13 cellular contexts compared by ENCODE assay signal in the genomic region with DNA sequence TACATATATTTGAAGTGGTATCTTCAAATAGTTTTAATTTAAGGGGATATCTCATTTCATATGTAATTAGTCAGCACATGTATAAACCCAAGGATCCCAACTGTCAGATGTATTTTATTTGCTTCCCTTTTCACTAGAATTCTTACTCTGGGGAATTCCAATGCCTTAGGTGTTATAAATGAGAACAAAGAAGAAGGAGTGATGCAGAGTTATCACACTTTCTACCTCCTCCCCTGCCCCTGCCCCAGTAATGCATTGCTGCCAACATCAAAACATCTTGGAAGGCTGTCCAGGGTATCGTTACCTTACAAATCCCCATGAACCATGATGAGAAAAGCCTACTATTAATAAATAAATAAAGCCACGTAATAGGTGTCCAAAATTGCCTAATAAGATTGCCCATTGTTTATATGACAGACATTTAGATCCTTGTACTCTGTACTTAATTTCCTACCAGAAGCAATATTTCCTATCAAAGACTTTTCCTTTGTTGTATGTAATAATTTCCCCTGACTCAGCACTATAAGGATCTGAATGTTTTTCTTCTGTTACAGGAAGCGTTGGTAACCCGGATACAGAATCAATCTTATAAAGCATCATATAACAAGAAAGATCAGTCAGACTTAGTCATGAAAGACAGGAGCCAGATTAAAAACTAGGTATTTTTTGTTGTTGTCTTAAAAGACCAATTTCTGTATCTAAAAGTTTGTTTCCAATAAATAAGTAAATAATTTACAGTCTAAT. TPM values are rescaled to one million over a fixed set of nuclear protein-coding genes. Genes with fewer than 3 reads are reported as not detected.
A peak's percentile ranks its signal among the peaks of the same experiment; 100 is the strongest.
DNase-seq lines count a peak whose midpoint lies in the region; ATAC-seq, FAIRE-seq and TF ChIP-seq lines count a peak whose summit lies in the region.
"Had no signal": no experiment of that assay in that cellular context is flagged by ENCODE, and none has a peak within 500 bp of the region (broad histone marks: within the 10 kb centered on the region; RNA-seq: fewer than 3 reads in every experiment).

No MANE protein-coding gene starts in this region.

- CTCF ChIA-PET in CD4-positive, alpha-beta T cell (lab: Charles Lee), result no interaction called here
- CTCF ChIA-PET in GM12878 (lab: Yijun Ruan, JAX), result interaction anchor here (0.5 to 1.2 kb wide), 3 partner anchors 10 to 421 kb away, joined by 3 to 6 read pairs (median 3); no protein-coding TSS in a partner anchor

- H3K79me2 ChIP-seq in GM12878 (ENCODE audit: control insufficient read depth, insufficient read depth, low read length), result peaks cover 37% of the 10 kb centered on the region

- H3K9me3 Mint-ChIP-seq in CD4-positive, alpha-beta T cell, result no peaks in the 10 kb centered on the region
- no peaks in the 10 kb centered on the region for H3K9me3 Mint-ChIP-seq in memory B cell

- peaks cover 0 to 4% of the 10 kb centered on the region in 2 experiments; a peak in 2 of 4 replicates for H3K36me3 ChIP-seq in GM12878 (ENCODE audit: control insufficient read depth in 2 of 2, insufficient read depth in 2 of 2, low read length in 1 of 2)
- H3K36me3 ChIP-seq: cardiac muscle cell, transverse colon had no signal

- BruUV-seq in GM12878 (replicated peaks; lab: Mats Ljungman, UMichigan), result no TSS peak

- in situ Hi-C loops in GM12878 (cut with MboI), result no loop called here

- RAD21 ChIA-PET in GM12878 (lab: Charles Lee; ENCODE audit: unreplicated experiment), result interaction anchor here (1.3 to 4.7 kb wide), 8 partner anchors 9 to 424 kb away, joined by 4 to 86 read pairs (median 12); no protein-coding TSS in a partner anchor

- H3K4me2 ChIP-seq in GM12878 (ENCODE audit: control insufficient read depth, insufficient read depth), result no peak overlapping the region

- H3K9me3 ChIP-seq in CD4-positive, alpha-beta T cell (ENCODE audit: control insufficient read depth, low read length), result no peaks in the 10 kb centered on the region
- H3K9me3 ChIP-seq in GM12878 (replicated peaks; ENCODE audit: control insufficient read depth, insufficient read depth, low read length), result peaks cover 3% of the 10 kb centered on the region; the same call in 2 of the 3 replicates
- H3K9me3 ChIP-seq: transverse colon had no signal

- peak overlapping the region; percentile 21 for H3K4me3 Mint-ChIP-seq in CD4-positive, alpha-beta T cell
- no peak overlapping the region for H3K4me3 Mint-ChIP-seq in memory B cell

- FAIRE-seq in GM12878 (lab: Jason Lieb, UNC) (no peak), H54 (lab: Jason Lieb, UNC) (no peak)
- FAIRE-seq: D721Med had no signal

- H3K4me1 ChIP-seq in GM12878 (ENCODE audit: control insufficient read depth, insufficient read depth, low read length), result peaks cover 40% of the 10 kb centered on the region

- intact Hi-C loops in CD4-positive, alpha-beta T cell (cut with DNase I, micrococcal nuclease), result loop anchor here in 1 of 2 experiments (2.0 to 5.0 kb wide), 3 partner anchors 39 to 77 kb away; a partner anchor contains a TSS
- intact Hi-C loops in GM12878 (cut with micrococcal nuclease; ENCODE audit: unreplicated experiment) (loop anchor here (2.0 to 10.0 kb wide), 3 partner anchors 27 to 425 kb away; a partner anchor contains a TSS), Right ventricle myocardium inferior (cut with DNase I) (loop anchor here (5.0 kb wide), 1 partner anchor 37 kb away; a partner anchor contains a TSS)

- no peak for DNase-seq in CD4-positive, alpha-beta T cell
- DNase-seq in M059J (ENCODE audit: low read depth) (peak; percentile 77), GM12878 (ENCODE audit: low read depth, low spot score) (no peak), memory B cell (ENCODE audit: low spot score in 2 of 2) (no peak), H54 (ENCODE audit: insufficient read length, low spot score) (no peak), Right ventricle myocardium inferior (ENCODE audit: missing footprints) (no peak)
- DNase-seq: hypothalamus, transverse colon had no signal

- no peak overlapping the region for H3K4me3 ChIP-seq in GM12878
- H3K4me3 ChIP-seq: cardiac muscle cell, transverse colon had no signal

- ATAC-seq in CD4-positive, alpha-beta T cell (ENCODE audit: poor library complexity), result peak; percentile 81
- no peak for ATAC-seq in GM12878
- ATAC-seq in memory B cell (ENCODE audit: low read depth), result no peak
- no peak for ATAC-seq in HG03139 (IDR thresholded peaks at IDR 0.05; ENCODE audit: unreplicated experiment)
- no peak for ATAC-seq in HG02798 (IDR thresholded peaks at IDR 0.05; ENCODE audit: poor library complexity, unreplicated experiment)
- ATAC-seq in Right ventricle myocardium inferior, result no peak

- no peak overlapping the region for H3K9ac ChIP-seq in GM12878 (ENCODE audit: control insufficient read depth, insufficient read depth, low read length)

- H3K27me3 ChIP-seq in CD4-positive, alpha-beta T cell (ENCODE audit: control insufficient read depth, insufficient read depth, low read length), result no peaks in the 10 kb centered on the region
- H3K27me3 ChIP-seq in GM12878 (replicated peaks in 1 of 2; ENCODE audit: control insufficient read depth in 2 of 2, insufficient read depth in 2 of 2, low read length in 1 of 2), result no peaks in the 10 kb centered on the region
- H3K27me3 ChIP-seq: cardiac muscle cell, transverse colon had no signal

- no peak for TF ChIP-seq RAD21 in GM12878 (IDR thresholded peaks at IDR 0.05; ENCODE audit: insufficient read depth, low read depth, low read length)

- H3K36me3 Mint-ChIP-seq in CD4-positive, alpha-beta T cell (ENCODE audit: low read depth), result peaks cover 47% of the 10 kb centered on the region
- peaks cover 23% of the 10 kb centered on the region for H3K36me3 Mint-ChIP-seq in memory B cell

- no peaks in the 10 kb centered on the region for H3K27me3 Mint-ChIP-seq in CD4-positive, alpha-beta T cell
- no peaks in the 10 kb centered on the region for H3K27me3 Mint-ChIP-seq in memory B cell

- TF ChIP-seq POLR2A in GM12878 (IDR thresholded peaks at IDR 0.05; ENCODE audit: low read depth, low read length) (no peak), H54 (IDR thresholded peaks at IDR 0.05; ENCODE audit: low read depth, low read length) (no peak)

- no peak overlapping the region for H3K27ac ChIP-seq in CD4-positive, alpha-beta T cell (ENCODE audit: low read depth, low read length)
- peak overlapping the region; percentile 18 for H3K27ac ChIP-seq in GM12878 (ENCODE audit: control insufficient read depth, insufficient read depth)
- H3K27ac ChIP-seq: cardiac muscle cell, RWPE1 had no signal

- WGBS in GM12878 (ENCODE audit: insufficient coverage, insufficient replicate concordance, low lambda C conversion rate, missing lambda C conversion rate), result 99% methylated on average over 4 of the region's 4 CpGs

- no peak for TF ChIP-seq EP300 in GM12878 (IDR thresholded peaks at IDR 0.05; ENCODE audit: borderline replicate concordance in 1 of 2, control insufficient read depth in 1 of 2, low read depth in 2 of 2, low read length in 2 of 2)

- POLR2A ChIA-PET in CD4-positive, alpha-beta T cell (lab: Charles Lee), result no interaction called here
- POLR2A ChIA-PET in GM12878 (lab: Charles Lee), result interaction anchor here (0.7 to 2.1 kb wide), 3 partner anchors 14 to 38 kb away, joined by 3 to 13 read pairs (median 3); no protein-coding TSS in a partner anchor

- no peak overlapping the region for H2AFZ ChIP-seq in GM12878 (ENCODE audit: control insufficient read depth, low read depth, low read length)

- SMC1A ChIA-PET in GM12878 (lab: Charles Lee; ENCODE audit: uncharacterized antibody, unreplicated experiment), result interaction anchor here (0.9 to 5.7 kb wide), 14 partner anchors 8 to 473 kb away, joined by 3 to 71 read pairs (median 9); a partner anchor contains a TSS

- H4K20me1 ChIP-seq in GM12878 (ENCODE audit: control insufficient read depth, insufficient read depth), result no peaks in the 10 kb centered on the region

- peak overlapping the region; percentile 67 for H3K27ac Mint-ChIP-seq in CD4-positive, alpha-beta T cell
- peak overlapping the region; percentile 89 for H3K27ac Mint-ChIP-seq in memory B cell

- no peak for TF ChIP-seq CTCF in CD4-positive, alpha-beta T cell (IDR thresholded peaks at IDR 0.05)
- no peak for TF ChIP-seq CTCF in GM12878 (IDR thresholded peaks at IDR 0.05 in 2 of 3, conservative IDR thresholded peaks at IDR 0.05 in 1 of 3; ENCODE audit: control insufficient read depth in 2 of 3, extremely low read depth in 1 of 3, insufficient read depth in 1 of 3, low read depth in 3 of 3, low read length in 3 of 3)

- H3K4me1 Mint-ChIP-seq in CD4-positive, alpha-beta T cell (ENCODE audit: low read depth), result peaks cover 80% of the 10 kb centered on the region
- H3K4me1 Mint-ChIP-seq in memory B cell, result peaks cover 44% of the 10 kb centered on the region

TF ChIP-seq in GM12878, 131 proteins besides CTCF, POLR2A, EP300 and RAD21:
- 0 out of 2 replicates have a peak, but pooled peaks have one; percentile 32 for TF ChIP-seq ZNF24 (IDR thresholded peaks at IDR 0.05)
- TF ChIP-seq SREBF1 (IDR thresholded peaks at IDR 0.05; ENCODE audit: low read length), result no peak
TF ChIP-seq in GM12878: peak in this region for 1.

RNA-seq across cellular contexts. Expression of a gene that starts 38.8 kb away (rescaled TPM):
- total RNA-seq in CD4-positive, alpha-beta T cell, result 100 to 1,000 TPM; 112 to 124 TPM
- total RNA-seq in M059J (2014; rRNA removed; shearing (Covaris generic)), result 11.0 and 11.4 TPM in 2 replicates
- total RNA-seq in GM12878 (2013; cell fraction: nucleolus; rRNA removed), result 1,014 and 1,112 TPM in 2 replicates
- total RNA-seq in GM12878 (2014; rRNA removed) (27.3 and 28.9 TPM in 2 replicates), GM12878 (2014; rRNA removed; fragmentation: Illumina TruSeq; extraction: Trizol) (40.5 and 45.0 TPM in 2 replicates), GM12878 (2021) (56.4 and 57.6 TPM in 2 replicates), Right ventricle myocardium inferior (54.6 TPM)
- 23.4 TPM for polyA plus RNA-seq in GM12878 (2011; ENCODE audit: low read depth)
- polyA plus RNA-seq in GM12878 (2011; rRNA removed) (107 and 119 TPM in 2 replicates), GM12878 (2014; fragmentation: Illumina TruSeq; extraction: Trizol) (46.3 and 51.7 TPM in 2 replicates), GM12878 (2014; fragmentation: Nextera tagmentation; extraction: Ambion mirVana) (10 to 100 TPM; 17.2 to 17.6 TPM), GM12878 (2014; rRNA removed) (30.4 and 30.8 TPM in 2 replicates), GM12878 (2016; fragmentation: Nextera tagmentation; extraction: Ambion mirVana) (10 to 100 TPM; 43.4 to 47.4 TPM)
- polyA plus RNA-seq in GM12878 (2011; cell fraction: cytosol; rRNA removed), result 49.4 and 66.2 TPM in 2 replicates
- 101 and 108 TPM in 2 replicates for polyA plus RNA-seq in GM12878 (2011; cell fraction: nucleus; rRNA removed)
- polyA plus RNA-seq in GM12878 (2012), result 36.8 and 37.8 TPM in 2 replicates
- 146 and 149 TPM in 2 replicates for polyA minus RNA-seq in GM12878 (2011; rRNA and poly(A)+ RNA removed)
- polyA minus RNA-seq in GM12878 (2011; cell fraction: cytosol; rRNA and poly(A)+ RNA removed), result 29.0 and 34.4 TPM in 2 replicates
- 262 and 381 TPM in 2 replicates for polyA minus RNA-seq in GM12878 (2011; cell fraction: nucleus; rRNA and poly(A)+ RNA removed)
